In the genomic region with DNA sequence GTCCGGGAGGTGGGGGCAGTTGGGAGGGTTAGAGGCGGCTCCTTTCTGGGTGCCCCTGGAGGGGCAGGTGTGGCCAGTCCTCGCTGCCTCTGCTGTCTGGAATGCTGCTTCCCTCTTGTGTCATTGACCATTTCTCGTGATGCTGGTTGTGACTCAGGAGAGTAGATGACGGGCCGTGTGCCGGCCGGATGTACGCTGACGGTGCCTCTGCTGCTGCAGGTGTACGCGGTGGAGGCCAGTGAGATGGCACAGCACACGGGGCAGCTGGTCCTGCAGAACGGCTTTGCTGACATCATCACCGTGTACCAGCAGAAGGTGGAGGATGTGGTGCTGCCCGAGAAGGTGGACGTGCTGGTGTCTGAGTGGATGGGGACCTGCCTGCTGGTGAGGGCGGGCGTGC, we compare ENCODE assay signal across 18 cellular contexts. TPM values are rescaled to one million over a fixed set of nuclear protein-coding genes. Genes with fewer than 3 reads are reported as not detected.
A peak's percentile ranks its signal among the peaks of the same experiment; 100 is the strongest.
DNase-seq lines count a peak whose midpoint lies in the region; ATAC-seq, FAIRE-seq and TF ChIP-seq lines count a peak whose summit lies in the region.
"Had no signal": no experiment of that assay in that cellular context is flagged by ENCODE, and none has a peak within 500 bp of the region (broad histone marks: within the 10 kb centered on the region; RNA-seq: fewer than 3 reads in every experiment).

No MANE protein-coding gene starts in this region.

- TF ChIP-seq CTCF in gastrocnemius medialis (IDR thresholded peaks at IDR 0.05 in 4 of 5, conservative IDR thresholded peaks at IDR 0.05 in 1 of 5) = no peak

- no peak overlapping the region for H3K27ac ChIP-seq in neuronal stem cell (replicated peaks; ENCODE audit: low read length)
- no peak overlapping the region for H3K27ac ChIP-seq in gastrocnemius medialis
- H3K27ac ChIP-seq: BLaER1 treated with 17β-estradiol and CSF1 and Interleukin-3, amounts not matched to agents 10 nM and 100 nM had no signal

- no peak overlapping the region for H3K14ac ChIP-seq in neuronal stem cell (ENCODE audit: low read length)

- no CpG with 5 or more reads among the region's 19 CpGs for WGBS in neuronal stem cell (ENCODE audit: extremely low coverage in 2 of 2, insufficient read length in 2 of 2, insufficient replicate concordance in 1 of 2), 2 donors

- H3K4ac ChIP-seq in neuronal stem cell (ENCODE audit: low read length) = no peak overlapping the region

- H2BK5ac ChIP-seq in neuronal stem cell (ENCODE audit: low read length) = no peak overlapping the region

- H4K8ac ChIP-seq in neuronal stem cell (ENCODE audit: low read depth, low read length) = no peak overlapping the region

- H3K4me1 ChIP-seq in neuronal stem cell (ENCODE audit: control insufficient read depth in 2 of 2, insufficient read depth in 1 of 2, low read depth in 1 of 2, low read length in 2 of 2) = no peaks in the 10 kb centered on the region
- no peaks in the 10 kb centered on the region for H3K4me1 ChIP-seq in gastrocnemius medialis
- H3K4me1 ChIP-seq: BLaER1 treated with 17β-estradiol and CSF1 and Interleukin-3, amounts not matched to agents 10 nM and 100 nM; Caco-2 had no signal

- H2AK5ac ChIP-seq in neuronal stem cell (ENCODE audit: low read depth, low read length) = no peak overlapping the region

- H3K27me3 ChIP-seq in neuronal stem cell (ENCODE audit: control insufficient read depth in 3 of 3, insufficient read depth in 3 of 3, low read depth in 1 of 3, low read length in 3 of 3) (no peaks in the 10 kb centered on the region), gastrocnemius medialis (no peaks in the 10 kb centered on the region)
- H3K27me3 ChIP-seq: BLaER1 treated with 17β-estradiol and CSF1 and Interleukin-3, amounts not matched to agents 10 nM and 100 nM had no signal

- CTCF ChIA-PET in activated CD8-positive, alpha-beta memory T cell treated with anti-CD3 and anti-CD28 coated beads, Interleukin-2, amount 10 ng/mL, durations not matched to agents 7 days and 5 days (lab: Charles Lee) = no interaction called here

- peaks cover 4% of the 10 kb centered on the region for H3K9me3 Mint-ChIP-seq in activated CD8-positive, alpha-beta memory T cell treated with anti-CD3 and anti-CD28 coated beads, Interleukin-2, amount 10 ng/mL, durations not matched to agents 7 days and 5 days (ENCODE audit: low read depth)
- peaks cover 2% of the 10 kb centered on the region for H3K9me3 Mint-ChIP-seq in stimulated activated memory B cell treated with anti-CD40 and anti-IgM and Interleukin-4, amounts not matched to agents 10 μg/mL and 1 μg/mL and 100 μg/mL, for 72 hours
- peaks cover 13% of the 10 kb centered on the region for H3K9me3 Mint-ChIP-seq in activated T-helper 2 cell treated with anti-CD3 and anti-CD28 coated beads, Interferon-gamma antibody, Interleukin-2, Interleukin-4, amounts not matched to agents 10 μg/mL and 5 μg/mL and 100 μg/mL, durations not matched to agents 14 hours and 24 hours and 36 hours

- H2BK12ac ChIP-seq in neuronal stem cell (ENCODE audit: low read length) = no peak overlapping the region

- peaks cover 60 to 100% of the 10 kb centered on the region in 2 donors for H3K36me3 ChIP-seq in neuronal stem cell (replicated peaks in 1 of 2; ENCODE audit: control insufficient read depth in 2 of 2, insufficient read depth in 2 of 2, low read length in 2 of 2)
- H3K36me3 ChIP-seq in gastrocnemius medialis = peaks cover 0 to 90% of the 10 kb centered on the region in 2 donors

- H2BK15ac ChIP-seq in neuronal stem cell (ENCODE audit: low read length) = no peak overlapping the region

- H3K4me2 ChIP-seq in neuronal stem cell (ENCODE audit: insufficient read depth, low read length, poor library complexity, severe bottlenecking) = no peak overlapping the region
- H3K4me2 ChIP-seq: BLaER1 treated with 17β-estradiol and CSF1 and Interleukin-3, amounts not matched to agents 10 nM and 100 nM had no signal

- H3K9me3 ChIP-seq in neuronal stem cell (replicated peaks in 1 of 2; ENCODE audit: control insufficient read depth in 2 of 2, insufficient read depth in 1 of 2, low read depth in 1 of 2, low read length in 2 of 2) = peaks cover 8 to 23% of the 10 kb centered on the region in 2 donors
- no peaks in the 10 kb centered on the region for H3K9me3 ChIP-seq in gastrocnemius medialis
- H3K9me3 ChIP-seq: HAP-1 had no signal

- H3K27ac Mint-ChIP-seq in activated CD8-positive, alpha-beta memory T cell treated with anti-CD3 and anti-CD28 coated beads, Interleukin-2, amount 10 ng/mL, durations not matched to agents 7 days and 5 days = no peak overlapping the region
- no peak overlapping the region for H3K27ac Mint-ChIP-seq in stimulated activated memory B cell treated with anti-CD40 and anti-IgM and Interleukin-4, amounts not matched to agents 10 μg/mL and 1 μg/mL and 100 μg/mL, for 72 hours
- H3K27ac Mint-ChIP-seq in activated T-helper 2 cell treated with anti-CD3 and anti-CD28 coated beads, Interferon-gamma antibody, Interleukin-2, Interleukin-4, amounts not matched to agents 10 μg/mL and 5 μg/mL and 100 μg/mL, durations not matched to agents 14 hours and 24 hours and 36 hours = no peak overlapping the region
- H3K27ac Mint-ChIP-seq: B cell had no signal

- H3K27me3 Mint-ChIP-seq in activated CD8-positive, alpha-beta memory T cell treated with anti-CD3 and anti-CD28 coated beads, Interleukin-2, amount 10 ng/mL, durations not matched to agents 7 days and 5 days = no peaks in the 10 kb centered on the region
- H3K27me3 Mint-ChIP-seq in stimulated activated memory B cell treated with anti-CD40 and anti-IgM and Interleukin-4, amounts not matched to agents 10 μg/mL and 1 μg/mL and 100 μg/mL, for 72 hours = no peaks in the 10 kb centered on the region
- H3K27me3 Mint-ChIP-seq in activated T-helper 2 cell treated with anti-CD3 and anti-CD28 coated beads, Interferon-gamma antibody, Interleukin-2, Interleukin-4, amounts not matched to agents 10 μg/mL and 5 μg/mL and 100 μg/mL, durations not matched to agents 14 hours and 24 hours and 36 hours (ENCODE audit: low read depth) = no peaks in the 10 kb centered on the region
- H3K27me3 Mint-ChIP-seq: B cell had no signal

- H2AFZ ChIP-seq in neuronal stem cell (ENCODE audit: low read length) = no peak overlapping the region

- no peak overlapping the region for H2BK120ac ChIP-seq in neuronal stem cell (ENCODE audit: low read depth, low read length)

- peak overlapping the region; percentile 24 for H3K9ac ChIP-seq in neuronal stem cell (ENCODE audit: low read depth, low read length, poor library complexity)
- H3K9ac ChIP-seq: BLaER1 treated with 17β-estradiol and CSF1 and Interleukin-3, amounts not matched to agents 10 nM and 100 nM had no signal

- H4K91ac ChIP-seq in neuronal stem cell (ENCODE audit: low read depth, low read length, poor library complexity) = no peak overlapping the region

- H3K4me1 Mint-ChIP-seq in activated CD8-positive, alpha-beta memory T cell treated with anti-CD3 and anti-CD28 coated beads, Interleukin-2, amount 10 ng/mL, durations not matched to agents 7 days and 5 days = peaks cover 3% of the 10 kb centered on the region
- no peaks in the 10 kb centered on the region for H3K4me1 Mint-ChIP-seq in stimulated activated memory B cell treated with anti-CD40 and anti-IgM and Interleukin-4, amounts not matched to agents 10 μg/mL and 1 μg/mL and 100 μg/mL, for 72 hours
- H3K4me1 Mint-ChIP-seq in activated T-helper 2 cell treated with anti-CD3 and anti-CD28 coated beads, Interferon-gamma antibody, Interleukin-2, Interleukin-4, amounts not matched to agents 10 μg/mL and 5 μg/mL and 100 μg/mL, durations not matched to agents 14 hours and 24 hours and 36 hours (ENCODE audit: low read depth) = no peaks in the 10 kb centered on the region
- H3K4me1 Mint-ChIP-seq: B cell had no signal

- TF ChIP-seq POLR2A in gastrocnemius medialis (IDR thresholded peaks at IDR 0.05) = no peak

- intact Hi-C loops in gastrocnemius medialis (cut with DNase I; ENCODE audit: low total_unique reads) = no loop called here
- intact Hi-C loops in activated T-helper 2 cell treated with anti-CD3 and anti-CD28 coated beads, Interferon-gamma antibody, Interleukin-2, Interleukin-4, amounts not matched to agents 10 μg/mL and 5 μg/mL and 100 μg/mL, durations not matched to agents 14 hours and 24 hours and 36 hours (cut with micrococcal nuclease) = no loop called here

- H3K36me3 Mint-ChIP-seq in activated CD8-positive, alpha-beta memory T cell treated with anti-CD3 and anti-CD28 coated beads, Interleukin-2, amount 10 ng/mL, durations not matched to agents 7 days and 5 days = peaks cover 89% of the 10 kb centered on the region
- H3K36me3 Mint-ChIP-seq in stimulated activated memory B cell treated with anti-CD40 and anti-IgM and Interleukin-4, amounts not matched to agents 10 μg/mL and 1 μg/mL and 100 μg/mL, for 72 hours = peaks cover 95% of the 10 kb centered on the region
- H3K36me3 Mint-ChIP-seq in activated T-helper 2 cell treated with anti-CD3 and anti-CD28 coated beads, Interferon-gamma antibody, Interleukin-2, Interleukin-4, amounts not matched to agents 10 μg/mL and 5 μg/mL and 100 μg/mL, durations not matched to agents 14 hours and 24 hours and 36 hours (ENCODE audit: low read depth) = peaks cover 92% of the 10 kb centered on the region

- no peak overlapping the region for H3K23ac ChIP-seq in neuronal stem cell (ENCODE audit: low read depth, low read length, poor library complexity)

- H3K18ac ChIP-seq in neuronal stem cell (ENCODE audit: low read length) = no peak overlapping the region

- no peak overlapping the region for H3K4me3 Mint-ChIP-seq in activated CD8-positive, alpha-beta memory T cell treated with anti-CD3 and anti-CD28 coated beads, Interleukin-2, amount 10 ng/mL, durations not matched to agents 7 days and 5 days
- no peak overlapping the region for H3K4me3 Mint-ChIP-seq in stimulated activated memory B cell treated with anti-CD40 and anti-IgM and Interleukin-4, amounts not matched to agents 10 μg/mL and 1 μg/mL and 100 μg/mL, for 72 hours
- no peak overlapping the region for H3K4me3 Mint-ChIP-seq in activated T-helper 2 cell treated with anti-CD3 and anti-CD28 coated beads, Interferon-gamma antibody, Interleukin-2, Interleukin-4, amounts not matched to agents 10 μg/mL and 5 μg/mL and 100 μg/mL, durations not matched to agents 14 hours and 24 hours and 36 hours (ENCODE audit: low read depth)
- H3K4me3 Mint-ChIP-seq: B cell had no signal

- H3K79me1 ChIP-seq in neuronal stem cell (ENCODE audit: low read depth, low read length) = peaks cover 6% of the 10 kb centered on the region

- ATAC-seq in activated CD8-positive, alpha-beta memory T cell treated with anti-CD3 and anti-CD28 coated beads, Interleukin-2, amount 10 ng/mL, durations not matched to agents 7 days and 5 days = no peak
- ATAC-seq in gastrocnemius medialis = no peak
- ATAC-seq in stimulated activated memory B cell treated with anti-CD40 and anti-IgM and Interleukin-4, amounts not matched to agents 10 μg/mL and 1 μg/mL and 100 μg/mL, for 72 hours = no peak

- peak; percentile 80 for FAIRE-seq in HTR-8/SVneo (lab: Jason Lieb, UNC)
- FAIRE-seq: D721Med, G401.6, GM12891, GM19239 had no signal

- H3K4me3 ChIP-seq in neuronal stem cell (ENCODE audit: low read length in 2 of 2) (peak overlapping the region in 1 of 2 donors; percentile 48), gastrocnemius medialis (no peak overlapping the region)
- H3K4me3 ChIP-seq: BLaER1 treated with 17β-estradiol and CSF1 and Interleukin-3, amounts not matched to agents 10 nM and 100 nM; HAP-1 had no signal

- in situ Hi-C loops in gastrocnemius medialis (cut with MboI; ENCODE audit: low sequenced_read_pairs in 4 of 4) = no loop called here

- peak; percentile 38 for DNase-seq in activated CD8-positive, alpha-beta memory T cell treated with anti-CD3 and anti-CD28 coated beads, Interleukin-2, amount 50 U/mL, for 48 hours
- DNase-seq in activated CD8-positive, alpha-beta memory T cell treated with anti-CD3 and anti-CD28 coated beads, Interleukin-2, amount 10 ng/mL, durations not matched to agents 7 days and 5 days = no peak
- DNase-seq in HTR-8/SVneo (ENCODE audit: insufficient read length, low spot score) = no peak
- no peak for DNase-seq in neuronal stem cell (ENCODE audit: low spot score)
- DNase-seq in gastrocnemius medialis = no peak
- no peak for DNase-seq in activated T-helper 2 cell treated with anti-CD3 and anti-CD28 coated beads, Interferon-gamma antibody, Interleukin-2, Interleukin-4, amounts not matched to agents 10 μg/mL and 5 μg/mL and 100 μg/mL, durations not matched to agents 14 hours and 24 hours and 36 hours (ENCODE audit: low spot score)
- DNase-seq: 8988T, Caco-2 had no signal

RNA-seq across cellular contexts. Expression of a gene that starts 13.9 kb away (rescaled TPM):
- total RNA-seq in activated CD8-positive, alpha-beta memory T cell treated with anti-CD3 and anti-CD28 coated beads, Interleukin-2, amount 10 ng/mL, durations not matched to agents 7 days and 5 days = 100 to 1,000 TPM in 1 of 2 experiments, 10 to 100 TPM in 1; 99.7 to 107 TPM
- 60.6 TPM for polyA plus RNA-seq in neuronal stem cell (2013, experiment 1 of 2)
- polyA plus RNA-seq in neuronal stem cell (2013, experiment 2 of 2) = 61.2 TPM
- total RNA-seq in gastrocnemius medialis = 10 to 100 TPM; 15.5 to 33.5 (median 25.1) TPM
- total RNA-seq in activated T-helper 2 cell treated with anti-CD3 and anti-CD28 coated beads, Interferon-gamma antibody, Interleukin-2, Interleukin-4, amounts not matched to agents 10 μg/mL and 5 μg/mL and 100 μg/mL, durations not matched to agents 14 hours and 24 hours and 36 hours = 71.0 and 73.9 TPM in 2 replicates

RNA-seq across cellular contexts. Expression of a gene that starts 44.5 kb away (rescaled TPM):
- 1 to 10 TPM in 1 of 2 experiments, under 1 TPM in 1; 0.77 to 1.5 TPM for total RNA-seq in activated CD8-positive, alpha-beta memory T cell treated with anti-CD3 and anti-CD28 coated beads, Interleukin-2, amount 10 ng/mL, durations not matched to agents 7 days and 5 days
- polyA plus RNA-seq in neuronal stem cell (2013, experiment 1 of 2) = 1.1 TPM
- polyA plus RNA-seq in neuronal stem cell (2013, experiment 2 of 2) = 0.96 TPM
- total RNA-seq in gastrocnemius medialis = 1 to 10 TPM in 1 of 4 donors, under 1 TPM in 2, not detected in 1; 0.80 to 1.3 (median 0.82) TPM
- total RNA-seq in activated T-helper 2 cell treated with anti-CD3 and anti-CD28 coated beads, Interferon-gamma antibody, Interleukin-2, Interleukin-4, amounts not matched to agents 10 μg/mL and 5 μg/mL and 100 μg/mL, durations not matched to agents 14 hours and 24 hours and 36 hours = not detected in 2 replicates
- total RNA-seq: B cell, Caco-2, H4, HT-29 had no signal
